24 cellular contexts compared by ENCODE assay signal in genomic region chr11:45881708-45882368, GRCh38. TPM values are rescaled to one million over a fixed set of nuclear protein-coding genes. Genes with fewer than 3 reads are reported as not detected.
DNase-seq lines count a peak whose midpoint lies in the region; ATAC-seq and TF ChIP-seq lines count a peak whose summit lies in the region.
"Had no signal": no experiment of that assay in that cellular context is flagged by ENCODE, and none has a peak within 500 bp of the region (broad histone marks: within the 10 kb centered on the region; RNA-seq: fewer than 3 reads in every experiment).

No MANE protein-coding gene starts in this region.

- H3K27ac Mint-ChIP-seq in osteocyte (ENCODE audit: unreplicated experiment) = no peak overlapping the region
- H3K27ac Mint-ChIP-seq: activated B cell treated with CpG ODN at 0.5 μM for 24 hours; activated CD8-positive, alpha-beta T cell treated with anti-CD3 and anti-CD28 coated beads, Interleukin-2, amount 10 ng/mL, durations not matched to agents 7 days and 5 days; activated naive CD4-positive, alpha-beta T cell treated with anti-CD3 and anti-CD28 coated beads, Interleukin-2, amount 50 U/mL, for 24 hours; B cell had no signal

- TF ChIP-seq CTCF in VCaP (conservative IDR thresholded peaks at IDR 0.05) = no peak
- no peak for TF ChIP-seq CTCF in osteocyte (IDR thresholded peaks at IDR 0.05)

- DNase-seq in G401 (ENCODE audit: low spot score) = peak; percentile 70
- peak; percentile 61 for DNase-seq in M059J (ENCODE audit: low read depth)
- DNase-seq in mucosa of gallbladder (ENCODE audit: low spot score) = peak; percentile 33
- DNase-seq in osteocyte (ENCODE audit: extremely low spot score, unreplicated experiment) = no peak
- no peak for DNase-seq in ureter (ENCODE audit: low spot score)
- DNase-seq: activated B cell treated with CpG ODN at 0.5 μM for 24 hours; activated CD8-positive, alpha-beta T cell treated with anti-CD3 and anti-CD28 coated beads, Interleukin-2, amount 10 ng/mL, durations not matched to agents 7 days and 5 days; activated T-cell treated with anti-CD3 and anti-CD28 coated beads, Interleukin-2, amount 50 U/mL, for 48 hours; colonic mucosa; GF-D8; lower lobe of right lung; naive B cell; NCI-H524 treated with DMSO at 0.1 percent for 48 hours; OCI-M1; stimulated activated naive CD4-positive, alpha-beta T cell; tibial artery had no signal

- no peak for ATAC-seq in GM19328 (IDR thresholded peaks at IDR 0.05; ENCODE audit: unreplicated experiment)
- ATAC-seq: activated CD8-positive, alpha-beta T cell treated with anti-CD3 and anti-CD28 coated beads, Interleukin-2, amount 10 ng/mL, durations not matched to agents 7 days and 5 days; lower lobe of right lung; sciatic nerve had no signal

- H3K4me3 Mint-ChIP-seq in osteocyte (ENCODE audit: unreplicated experiment) = no peak overlapping the region
- H3K4me3 Mint-ChIP-seq: activated B cell treated with CpG ODN at 0.5 μM for 24 hours; activated CD8-positive, alpha-beta T cell treated with anti-CD3 and anti-CD28 coated beads, Interleukin-2, amount 10 ng/mL, durations not matched to agents 7 days and 5 days; activated naive CD4-positive, alpha-beta T cell treated with anti-CD3 and anti-CD28 coated beads, Interleukin-2, amount 50 U/mL, for 24 hours; B cell had no signal

- H3K27ac ChIP-seq in VCaP = peak overlapping the region; percentile 66
- H3K27ac ChIP-seq: colonic mucosa, hepatocyte, lower lobe of right lung, parathyroid adenoma, SJSA1, tibial artery had no signal

- H3K4me1 Mint-ChIP-seq in osteocyte (ENCODE audit: unreplicated experiment) = peaks cover 3% of the 10 kb centered on the region

- in situ Hi-C loops in G401 (cut with HindIII; ENCODE audit: low sequenced_read_pairs) = no loop called here

- H3K9me3 Mint-ChIP-seq in osteocyte (ENCODE audit: unreplicated experiment) = no peaks in the 10 kb centered on the region
- H3K9me3 Mint-ChIP-seq: activated B cell treated with CpG ODN at 0.5 μM for 24 hours; activated naive CD4-positive, alpha-beta T cell treated with anti-CD3 and anti-CD28 coated beads, Interleukin-2, amount 50 U/mL, for 24 hours had no signal

- H3K36me3 Mint-ChIP-seq in osteocyte (ENCODE audit: unreplicated experiment) = peaks cover 21% of the 10 kb centered on the region

- peaks cover 2% of the 10 kb centered on the region for H3K27me3 Mint-ChIP-seq in osteocyte (ENCODE audit: unreplicated experiment)
- H3K27me3 Mint-ChIP-seq: activated B cell treated with CpG ODN at 0.5 μM for 24 hours, B cell, naive B cell had no signal

RNA-seq across cellular contexts. Expression of gene MAPK8IP1, which starts 3.6 kb away (rescaled TPM):
- 32.5 and 38.5 TPM in 2 replicates for total RNA-seq in G401 (2014; rRNA removed; shearing (Covaris generic))
- 6.6 and 11.7 TPM in 2 replicates for total RNA-seq in M059J (2014; rRNA removed; shearing (Covaris generic))
- total RNA-seq in mucosa of gallbladder = 16.3 TPM
- total RNA-seq in osteocyte = 9.8 and 10.1 TPM in 2 replicates
- total RNA-seq in ureter = 7.2 TPM

RNA-seq across cellular contexts. Expression of gene FREY1, which starts 25.2 kb away (rescaled TPM):
- total RNA-seq in G401 (2014; rRNA removed; shearing (Covaris generic)) = 0.24 TPM in 1 of 2 replicates, not detected in the other
- total RNA-seq in M059J (2014; rRNA removed; shearing (Covaris generic)) = 0.96 TPM in 1 of 2 replicates, not detected in the other
- not detected for total RNA-seq in mucosa of gallbladder
- total RNA-seq in osteocyte = 0.81 and 1.5 TPM in 2 replicates
- 0.70 TPM for total RNA-seq in ureter
- total RNA-seq: hepatocyte, sciatic nerve had no signal

RNA-seq across cellular contexts. Expression of gene CRY2, which starts 34.6 kb away (rescaled TPM):
- total RNA-seq in G401 (2014; rRNA removed; shearing (Covaris generic)) = 12.6 and 13.1 TPM in 2 replicates
- 3.1 and 6.1 TPM in 2 replicates for total RNA-seq in M059J (2014; rRNA removed; shearing (Covaris generic))
- total RNA-seq in mucosa of gallbladder (61.9 TPM), osteocyte (18.2 and 18.6 TPM in 2 replicates), ureter (49.9 TPM)

RNA-seq across cellular contexts. Expression of gene PEX16, which starts 35.8 kb away (rescaled TPM):
- total RNA-seq in G401 (2014; rRNA removed; shearing (Covaris generic)) = 32.5 and 38.8 TPM in 2 replicates
- 27.5 and 38.1 TPM in 2 replicates for total RNA-seq in M059J (2014; rRNA removed; shearing (Covaris generic))
- total RNA-seq in mucosa of gallbladder (31.4 TPM), osteocyte (24.5 and 24.8 TPM in 2 replicates), ureter (29.1 TPM)

RNA-seq across cellular contexts. Expression of gene LARGE2, which starts 40.6 kb away (rescaled TPM):
- not detected in 2 replicates for total RNA-seq in G401 (2014; rRNA removed; shearing (Covaris generic))
- total RNA-seq in M059J (2014; rRNA removed; shearing (Covaris generic)) = 0.22 TPM in 1 of 2 replicates, not detected in the other
- total RNA-seq in mucosa of gallbladder (2.2 TPM), osteocyte (not detected in 2 replicates), ureter (18.0 TPM)
- total RNA-seq: SJSA1 had no signal

Comparison
In these comparisons a context has a peak if more than half of its experiments do, and no peak if none do; other contexts are left out.
1. DNase-seq: peak in G401 (single experiment), M059J (single experiment) and mucosa of gallbladder (single experiment); none in osteocyte (single experiment) and ureter (single experiment).